Comparison of ENCODE assay signal across 1 cellular context in genomic region chr10:28906440-28906839, GRCh38.
TF ChIP-seq lines count a peak whose summit lies in the region.

No MANE protein-coding gene starts in this region.

TF ChIP-seq in endothelial cell of umbilical vein, 7 proteins besides CTCF, POLR2A, EP300 and RAD21:
- TF ChIP-seq MAX (IDR thresholded peaks at IDR 0.05; ENCODE audit: insufficient read depth, insufficient read length) (no peak), POLR2AphosphoS5 (IDR thresholded peaks at IDR 0.05; ENCODE audit: insufficient read depth, low read depth, low read length) (no peak), JUN (IDR thresholded peaks at IDR 0.05; ENCODE audit: borderline replicate concordance, insufficient read depth, insufficient read length, low read depth) (no peak), EZH2 (IDR thresholded peaks at IDR 0.05; ENCODE audit: borderline replicate concordance, low read depth, low read length, severe bottlenecking) (no peak), GATA2 (IDR thresholded peaks at IDR 0.05; ENCODE audit: insufficient read depth, insufficient read length, low read depth, low read length) (no peak), FOS (IDR thresholded peaks at IDR 0.05; ENCODE audit: borderline replicate concordance, insufficient read depth, low read length) (no peak), MYC (IDR thresholded peaks at IDR 0.05; ENCODE audit: low read depth, low read length) (no peak)
TF ChIP-seq in endothelial cell of umbilical vein: peak in this region for 0.
